In the genomic region with DNA sequence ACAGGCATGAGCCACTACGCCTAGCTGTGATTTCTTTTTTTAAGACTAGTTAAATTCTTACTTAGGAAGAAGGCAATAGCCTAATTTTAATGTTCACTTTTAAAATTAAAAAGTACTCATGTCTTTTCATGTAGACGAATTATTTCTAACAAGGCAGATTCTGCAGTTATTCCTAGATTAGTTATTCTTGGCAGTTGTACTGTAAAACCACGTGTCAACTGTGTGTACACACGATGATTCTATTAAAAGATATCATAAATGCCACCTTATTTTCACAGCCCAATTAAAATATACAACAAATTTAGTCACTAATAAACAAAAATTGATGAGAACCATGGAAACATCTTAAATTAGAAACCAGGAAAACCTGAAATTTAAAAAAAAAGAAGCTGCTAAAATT, we compare ENCODE assay signal across 27 cellular contexts.
"Had no signal": no experiment of that assay in that cellular context is flagged by ENCODE, and none has a peak within 500 bp of the region (broad histone marks: within the 10 kb centered on the region; RNA-seq: fewer than 3 reads in every experiment).

No MANE protein-coding gene starts in this region.

- H2AFZ ChIP-seq: parathyroid adenoma had no signal

- H3K4me1 ChIP-seq: parathyroid adenoma had no signal

- H3K4me3 ChIP-seq: psoas muscle, right lobe of liver, sigmoid colon, stomach, thoracic aorta, thyroid gland, tibial nerve, upper lobe of left lung, vagina had no signal

- ATAC-seq: naive thymus-derived CD8-positive, alpha-beta T cell; natural killer cell treated with Interleukin-12 subunit alpha and Interleukin-12 subunit beta and Interleukin-15 and Interleukin-18, amount 100 ng/mL, for 72 hours; psoas muscle; right cardiac atrium; right lobe of liver; stimulated activated effector memory CD8-positive, alpha-beta T cell treated with anti-CD3 and anti-CD28 coated beads, Interleukin-12 subunit alpha, Interleukin-12 subunit beta, amount 100 ng/mL, for 72 hours; stimulated activated naive B cell treated with anti-CD40 and anti-IgM and Interleukin-4, amounts not matched to agents 10 μg/mL and 1 μg/mL and 100 μg/mL, for 72 hours had no signal

- H3K9ac ChIP-seq: parathyroid adenoma had no signal

- H3K27ac ChIP-seq: neutrophil, parathyroid adenoma, psoas muscle, right lobe of liver, sigmoid colon, stomach, thoracic aorta, thyroid gland, tibial nerve, upper lobe of left lung, vagina had no signal

- H3K27me3 ChIP-seq: right lobe of liver, sigmoid colon, stomach, thyroid gland, tibial nerve, upper lobe of left lung, vagina had no signal

- DNase-seq: naive thymus-derived CD8-positive, alpha-beta T cell; nephron progenitor cell; nucleus accumbens; posterior cingulate gyrus; psoas muscle; right cardiac atrium; right lobe of liver; sigmoid colon; small intestine; stimulated activated CD4-positive, alpha-beta T cell treated with anti-CD3 and anti-CD28 coated beads, Interleukin-15, amount 100 ng/mL, for 24 hours; stimulated activated CD4-positive, alpha-beta T cell treated with anti-CD3 and anti-CD28 coated beads, Interleukin-2, amount 100 ng/mL, for 24 hours; stimulated activated CD4-positive, alpha-beta T cell treated with anti-CD3 and anti-CD28 coated beads, Interleukin-2, amount 100 ng/mL, for 48 hours; stimulated activated CD4-positive, alpha-beta T cell treated with anti-CD3 and anti-CD28 coated beads, Interleukin-4, amount 100 ng/mL, for 24 hours; stimulated activated naive B cell treated with anti-CD40 and anti-IgM and Interleukin-4, amounts not matched to agents 10 μg/mL and 1 μg/mL and 100 μg/mL, for 72 hours; stimulated activated naive CD4-positive, alpha-beta T cell treated with Interleukin-2 at 50 U/mL for 16 hours; stomach; thyroid gland; trophoblast cell; upper lobe of left lung had no signal

- H3K36me3 ChIP-seq: neutrophil, right lobe of liver, sigmoid colon, stomach, thoracic aorta, thyroid gland, tibial nerve, upper lobe of left lung, vagina had no signal

- FAIRE-seq: urothelium cell line had no signal

- H3K79me2 ChIP-seq: parathyroid adenoma had no signal

- H3K9me3 ChIP-seq: neutrophil, psoas muscle, right lobe of liver, sigmoid colon, stomach, thoracic aorta, thyroid gland, tibial nerve, upper lobe of left lung, vagina had no signal
